Comparison of ENCODE assay signal across 17 cellular contexts in genomic region chr3:66744986-66745385, GRCh38.
"Had no signal": no experiment of that assay in that cellular context is flagged by ENCODE, and none has a peak within 500 bp of the region (broad histone marks: within the 10 kb centered on the region; RNA-seq: fewer than 3 reads in every experiment).

No MANE protein-coding gene starts in this region.

- ATAC-seq: activated CD8-positive, alpha-beta T cell treated with anti-CD3 and anti-CD28 coated beads, Interleukin-2, amount 10 ng/mL, durations not matched to agents 7 days and 5 days; WTC11 had no signal

- DNase-seq: activated CD4-positive, alpha-beta T cell treated with anti-CD3 and anti-CD28 coated beads for 48 hours; activated CD4-positive, alpha-beta T cell treated with anti-CD3 and anti-CD28 coated beads, Interleukin-2, amount 50 U/mL, for 4 hours; activated CD4-positive, CD25-positive, alpha-beta regulatory T cell treated with anti-CD3 and anti-CD28 coated beads, Interleukin-2, amount 50 U/mL, for 72 hours; activated CD8-positive, alpha-beta T cell treated with anti-CD3 and anti-CD28 coated beads, Interleukin-2, amount 10 ng/mL, durations not matched to agents 7 days and 5 days; activated effector memory CD4-positive, alpha-beta T cell treated with Interleukin-2 at 50 U/mL for 16 hours; activated naive CD4-positive, alpha-beta T cell; activated T-cell treated with anti-CD3 and anti-CD28 coated beads, Interleukin-2, amount 50 U/mL, for 24 hours; aorta; NCI-H1105 treated with DMSO at 0.1 percent for 48 hours; NCI-H146; NCI-H187 treated with DMSO at 0.1 percent for 48 hours; NCI-H2081 treated with DMSO at 0.1 percent for 48 hours; NCI-H446; NCI-H524; SHP77 treated with DMSO at 0.1 percent for 48 hours; T-helper 9 cell had no signal
